Comparison of ENCODE assay signal across 17 cellular contexts in genomic region chr6:54586251-54586650, GRCh38.
DNase-seq lines count a peak whose midpoint lies in the region; TF ChIP-seq lines count a peak whose summit lies in the region.
"Had no signal": no experiment of that assay in that cellular context is flagged by ENCODE, and none has a peak within 500 bp of the region (broad histone marks: within the 10 kb centered on the region; RNA-seq: fewer than 3 reads in every experiment).

No MANE protein-coding gene starts in this region.

- no peaks in the 10 kb centered on the region; the same call in 1 of the 2 replicates for H3K9me2 ChIP-seq in GM23248 (ENCODE audit: insufficient read depth)

- DNase-seq in AG09309 (ENCODE audit: low read depth), result peak; percentile 68
- DNase-seq in GM23248, result peak; percentile 37
- DNase-seq in mammary epithelial cell, result peak; percentile 8
- DNase-seq in iris pigment epithelial cell (ENCODE audit: low read depth), result peak; percentile 53
- no peak for DNase-seq in sigmoid colon
- no peak for DNase-seq in superior temporal gyrus (ENCODE audit: extremely low spot score)
- no peak for DNase-seq in Ammon's horn (ENCODE audit: low spot score)
- DNase-seq in testis, result no peak
- DNase-seq: activated CD4-positive, alpha-beta T cell treated with anti-CD3 and anti-CD28 coated beads, Interleukin-2, amount 50 U/mL, for 4 hours; activated naive CD4-positive, alpha-beta T cell treated with anti-CD3 and anti-CD28 coated beads, Interleukin-2, amount 50 U/mL, for 16 hours; DMS153; effector CD4-positive, alpha-beta T cell; H7; Kasumi-1; NCI-H1436; stimulated activated CD4-positive, alpha-beta T cell treated with anti-CD3 and anti-CD28 coated beads, Interleukin-4, amount 100 ng/mL, for 1 hour had no signal

- TF ChIP-seq CTCF in AG09309 (IDR thresholded peaks at IDR 0.05; ENCODE audit: control insufficient read depth, insufficient read depth, low read depth, low read length, missing control alignments) (no peak), mammary epithelial cell (conservative IDR thresholded peaks at IDR 0.05 in 1 of 2, IDR thresholded peaks at IDR 0.05 in 1 of 2; ENCODE audit: extremely low read depth in 1 of 2, insufficient read depth in 1 of 2, low read depth in 1 of 2, low read length in 2 of 2) (no peak), sigmoid colon (IDR thresholded peaks at IDR 0.05) (no peak), testis (IDR thresholded peaks at IDR 0.05) (no peak)

- TF ChIP-seq POLR2A in sigmoid colon (IDR thresholded peaks at IDR 0.05) (no peak), testis (IDR thresholded peaks at IDR 0.05) (no peak)

- H3K36me3 ChIP-seq in GM23248 (ENCODE audit: low read depth), result no peaks in the 10 kb centered on the region
- no peaks in the 10 kb centered on the region for H3K36me3 ChIP-seq in mammary epithelial cell (ENCODE audit: insufficient read depth, low read length)
- no peaks in the 10 kb centered on the region for H3K36me3 ChIP-seq in sigmoid colon
- H3K36me3 ChIP-seq in testis (ENCODE audit: low read depth, missing control alignments), result no peaks in the 10 kb centered on the region

- peaks cover 15% of the 10 kb centered on the region for H3K4me1 ChIP-seq in GM23248 (ENCODE audit: insufficient read depth)
- H3K4me1 ChIP-seq in mammary epithelial cell (ENCODE audit: insufficient read depth, low read length), result no peaks in the 10 kb centered on the region
- H3K4me1 ChIP-seq in sigmoid colon, result no peaks in the 10 kb centered on the region
- no peaks in the 10 kb centered on the region for H3K4me1 ChIP-seq in testis
- H3K4me1 ChIP-seq: foreskin keratinocyte had no signal

- H2AFZ ChIP-seq in GM23248 (peak overlapping the region; percentile 38), mammary epithelial cell (ENCODE audit: low read depth, low read length) (no peak overlapping the region)

- 0 out of 2 replicates have a peak, but pooled peaks cover 5% of the 10 kb centered on the region for H3F3A ChIP-seq in GM23248 (ENCODE audit: insufficient read depth)

- no peaks in the 10 kb centered on the region for H3K9me3 ChIP-seq in GM23248 (ENCODE audit: low read depth)
- no peaks in the 10 kb centered on the region for H3K9me3 ChIP-seq in mammary epithelial cell (replicated peaks; ENCODE audit: insufficient read depth, low read length)
- H3K9me3 ChIP-seq in sigmoid colon, result no peaks in the 10 kb centered on the region
- H3K9me3 ChIP-seq in testis, result no peaks in the 10 kb centered on the region

- H3K9ac ChIP-seq in GM23248 (no peak overlapping the region), mammary epithelial cell (ENCODE audit: insufficient read depth, low read length) (no peak overlapping the region)

- H3K79me2 ChIP-seq in GM23248 (ENCODE audit: insufficient read depth) (no peaks in the 10 kb centered on the region), mammary epithelial cell (ENCODE audit: insufficient read depth, low read length) (no peaks in the 10 kb centered on the region)

- H3K27me3 ChIP-seq in GM23248 (replicated peaks; ENCODE audit: insufficient read depth) (no peaks in the 10 kb centered on the region), mammary epithelial cell (ENCODE audit: insufficient read depth, low read length) (no peaks in the 10 kb centered on the region), sigmoid colon (no peaks in the 10 kb centered on the region), testis (no peaks in the 10 kb centered on the region)
- H3K27me3 ChIP-seq: foreskin keratinocyte had no signal

- H3K4me2 ChIP-seq in GM23248 (ENCODE audit: unreplicated experiment) (no peak overlapping the region), mammary epithelial cell (ENCODE audit: insufficient read depth, low read depth, low read length) (no peak overlapping the region)

- dilution Hi-C loops in mammary epithelial cell (cut with HindIII; ENCODE audit: low sequenced_read_pairs), result no loop called here

- no peak for TF ChIP-seq EP300 in sigmoid colon (IDR thresholded peaks at IDR 0.05)

- H3K4me3 ChIP-seq in AG09309 (ENCODE audit: control insufficient read depth, low read depth, low read length) (no peak overlapping the region), GM23248 (no peak overlapping the region), mammary epithelial cell (replicated peaks in 1 of 3; ENCODE audit: insufficient read depth in 1 of 3, low read depth in 2 of 3, low read length in 3 of 3) (no peak overlapping the region), sigmoid colon (no peak overlapping the region), testis (no peak overlapping the region)

- CTCF ChIA-PET in mammary epithelial cell (lab: Charles Lee; ENCODE audit: low non-redundant PET), result no interaction called here

- BruUV-seq in mammary epithelial cell (replicated peaks; lab: Mats Ljungman, UMichigan), result no TSS peak

- H4K20me1 ChIP-seq in GM23248 (ENCODE audit: insufficient read depth), result no peaks in the 10 kb centered on the region
- H4K20me1 ChIP-seq in mammary epithelial cell (ENCODE audit: insufficient read depth, low read length), result no peaks in the 10 kb centered on the region

- in situ Hi-C loops in GM23248 (cut with MboI) (no loop called here), mammary epithelial cell (cut with MboI; ENCODE audit: low sequenced_read_pairs in 2 of 2) (no loop called here)

- intact Hi-C loops in mammary epithelial cell (cut with micrococcal nuclease) (no loop called here), sigmoid colon (cut with DNase I) (no loop called here), testis (cut with DNase I; ENCODE audit: low total_unique reads) (no loop called here)

- H3K27ac ChIP-seq in GM23248 (no peak overlapping the region), mammary epithelial cell (ENCODE audit: insufficient read depth, low read depth, low read length) (no peak overlapping the region), sigmoid colon (no peak overlapping the region), testis (no peak overlapping the region)
- H3K27ac ChIP-seq: foreskin keratinocyte had no signal

Comparison
In these comparisons a context has a peak if more than half of its experiments do, and no peak if none do; other contexts are left out.
1. DNase-seq: peak in AG09309 (single experiment), GM23248 (single experiment), mammary epithelial cell (single experiment) and iris pigment epithelial cell (single experiment); none in sigmoid colon (single experiment), superior temporal gyrus (single experiment), Ammon's horn (single experiment) and testis (single experiment).